In genomic region chr14:49641697-49642129, GRCh38 we compare ENCODE assay signal across 1 cellular context.
TF ChIP-seq lines count a peak whose summit lies in the region.

No MANE protein-coding gene starts in this region.

TF ChIP-seq in HepG2, 621 proteins besides CTCF, POLR2A, EP300 and RAD21 (continued from another document and continues in another):
- TF ChIP-seq NFAT5 (CRISPR knock-in tag; IDR thresholded peaks at IDR 0.05) (no peak), ARID5B (CRISPR knock-in tag; IDR thresholded peaks at IDR 0.05) (peak; percentile 95), MEF2D (CRISPR knock-in tag; IDR thresholded peaks at IDR 0.05) (0 out of 2 replicates have a peak, but pooled peaks have one; percentile 42), HOMEZ (CRISPR knock-in tag; IDR thresholded peaks at IDR 0.05; ENCODE audit: low read depth) (peak; percentile 53; the same call in 1 of the 2 replicates), IRX3 (CRISPR knock-in tag; IDR thresholded peaks at IDR 0.05; ENCODE audit: borderline replicate concordance, low read depth) (no peak), ZNF557 (CRISPR knock-in tag; IDR thresholded peaks at IDR 0.05) (no peak), HES4 (CRISPR knock-in tag; IDR thresholded peaks at IDR 0.05; ENCODE audit: borderline replicate concordance) (no peak), MTA3 (CRISPR knock-in tag; IDR thresholded peaks at IDR 0.05) (no peak), NR2F2 (IDR thresholded peaks at IDR 0.05; ENCODE audit: borderline replicate concordance, low read depth) (peak; percentile 70), ZNF782 (CRISPR knock-in tag; IDR thresholded peaks at IDR 0.05; ENCODE audit: borderline replicate concordance) (no peak), AGO1 (IDR thresholded peaks at IDR 0.05; ENCODE audit: low read depth, low read length, poor library complexity, severe bottlenecking) (no peak), ZNF446 (CRISPR knock-in tag; IDR thresholded peaks at IDR 0.05) (no peak), NFIB (CRISPR knock-in tag; IDR thresholded peaks at IDR 0.05; ENCODE audit: borderline replicate concordance) (no peak), ZNF432 (CRISPR knock-in tag; IDR thresholded peaks at IDR 0.05; ENCODE audit: borderline replicate concordance) (no peak), ZNF574 (CRISPR knock-in tag; IDR thresholded peaks at IDR 0.05) (peak; percentile 81), ZNF326 (CRISPR knock-in tag; IDR thresholded peaks at IDR 0.05; ENCODE audit: borderline replicate concordance) (no peak), FOXA1 (IDR thresholded peaks at IDR 0.05) (peak; percentile 92), FOXA1 (CRISPR knock-in tag; IDR thresholded peaks at IDR 0.05) (peak; percentile 99), AHDC1 (CRISPR knock-in tag; IDR thresholded peaks at IDR 0.05; ENCODE audit: borderline replicate concordance) (peak; percentile 88; the same call in 1 of the 2 replicates), ZNF670 (CRISPR knock-in tag; IDR thresholded peaks at IDR 0.05; ENCODE audit: borderline replicate concordance) (peak; percentile 96), NRL (CRISPR knock-in tag; IDR thresholded peaks at IDR 0.05; ENCODE audit: borderline replicate concordance) (no peak), NFRKB (IDR thresholded peaks at IDR 0.05) (no peak), ARNT (IDR thresholded peaks at IDR 0.05) (no peak), SKI (IDR thresholded peaks at IDR 0.05; ENCODE audit: partially characterized antibody) (peak; percentile 67), ZNF788 (CRISPR knock-in tag; IDR thresholded peaks at IDR 0.05; ENCODE audit: borderline replicate concordance) (peak; percentile 72; the same call in 1 of the 2 replicates), KLF11 (CRISPR knock-in tag; IDR thresholded peaks at IDR 0.05) (no peak), ZNF251 (CRISPR knock-in tag; IDR thresholded peaks at IDR 0.05) (no peak), ZNF773 (CRISPR knock-in tag; IDR thresholded peaks at IDR 0.05; ENCODE audit: borderline replicate concordance) (no peak), TBL1XR1 (IDR thresholded peaks at IDR 0.05; ENCODE audit: borderline replicate concordance, low read length, partially characterized antibody) (no peak), ZFP36 (IDR thresholded peaks at IDR 0.05; ENCODE audit: borderline replicate concordance, low read depth, low read length, partially characterized antibody) (peak; percentile 49), TIGD3 (CRISPR knock-in tag; IDR thresholded peaks at IDR 0.05; ENCODE audit: borderline replicate concordance) (no peak), ZFYVE20 (CRISPR knock-in tag; IDR thresholded peaks at IDR 0.05; ENCODE audit: borderline replicate concordance, low read depth) (no peak), MXD4 (CRISPR knock-in tag; IDR thresholded peaks at IDR 0.05) (0 out of 2 replicates have a peak, but pooled peaks have one; percentile 61), ZBTB20 (CRISPR knock-in tag; IDR thresholded peaks at IDR 0.05; ENCODE audit: borderline replicate concordance, low read depth) (0 out of 2 replicates have a peak, but pooled peaks have one; percentile 29), ZBTB39 (CRISPR knock-in tag; IDR thresholded peaks at IDR 0.05) (no peak), NCOA5 (CRISPR knock-in tag; IDR thresholded peaks at IDR 0.05) (no peak), SP5 (CRISPR knock-in tag; IDR thresholded peaks at IDR 0.05; ENCODE audit: borderline replicate concordance, low read depth) (no peak; the same call in 1 of the 2 replicates)
